3 cellular contexts compared by ENCODE assay signal in genomic region chr16:20020976-20021375, GRCh38.
A peak's percentile ranks its signal among the peaks of the same experiment; 100 is the strongest.
TF ChIP-seq lines count a peak whose summit lies in the region.

No MANE protein-coding gene starts in this region.

TF ChIP-seq in HepG2, 621 proteins besides CTCF, POLR2A, EP300 and RAD21:
- TF ChIP-seq ZNF160 (CRISPR knock-in tag; IDR thresholded peaks at IDR 0.05) (no peak), ATF7 (IDR thresholded peaks at IDR 0.05) (peak; percentile 62), ATF7 (CRISPR knock-in tag; IDR thresholded peaks at IDR 0.05) (no peak), CEBPB (IDR thresholded peaks at IDR 0.05; ENCODE audit: borderline replicate concordance, low read depth, low read length) (peak; percentile 72; the same call in 1 of the 2 replicates)
TF ChIP-seq in HepG2: peak in this region for 2.

TF ChIP-seq in IMR-90, 13 proteins besides CTCF, POLR2A, EP300 and RAD21:
- TF ChIP-seq MAFK (IDR thresholded peaks at IDR 0.05; ENCODE audit: low read depth, low read length) (no peak), ELK1 (IDR thresholded peaks at IDR 0.05; ENCODE audit: borderline replicate concordance, low read depth, low read length) (no peak), FOS (IDR thresholded peaks at IDR 0.05; ENCODE audit: low read depth, low read length) (no peak), CEBPB (IDR thresholded peaks at IDR 0.05; ENCODE audit: low read depth, low read length) (peak; percentile 44)

TF ChIP-seq in K562, 482 proteins besides CTCF, POLR2A, EP300 and RAD21:
- TF ChIP-seq DLX4 (CRISPR knock-in tag; IDR thresholded peaks at IDR 0.05): no peak
- TF ChIP-seq CEBPG (CRISPR knock-in tag; IDR thresholded peaks at IDR 0.05): no peak
- TF ChIP-seq CEBPG (tag; conservative IDR thresholded peaks at IDR 0.05 in 1 of 2, IDR thresholded peaks at IDR 0.05 in 1 of 2): peak in 1 of 2 experiments; percentile 67; a peak in 2 of 4 replicates
- TF ChIP-seq FOXM1 (IDR thresholded peaks at IDR 0.05; ENCODE audit: low read depth): no peak
- no peak for TF ChIP-seq FOXM1 (CRISPR knock-in tag; IDR thresholded peaks at IDR 0.05; ENCODE audit: low read depth)
- peak; percentile 37; the same call in 1 of the 2 replicates for TF ChIP-seq ATF3 (IDR thresholded peaks at IDR 0.05)
- no peak for TF ChIP-seq ATF3 (CRISPR knock-in tag; conservative IDR thresholded peaks at IDR 0.05)
